8 cellular contexts compared by ENCODE assay signal in genomic region chr15:64651573-64652260, GRCh38.
DNase-seq lines count a peak whose midpoint lies in the region; ATAC-seq and TF ChIP-seq lines count a peak whose summit lies in the region.

No MANE protein-coding gene starts in this region.

- ATAC-seq in GM21526 (IDR thresholded peaks at IDR 0.05; ENCODE audit: low FRiP score, unreplicated experiment), result peak; percentile 53
- ATAC-seq in activated CD8-positive, alpha-beta memory T cell treated with anti-CD3 and anti-CD28 coated beads, Interleukin-2, amount 10 ng/mL, durations not matched to agents 7 days and 5 days, result peak; percentile 78
- ATAC-seq in left lobe of liver, result peak; percentile 97

- H3K27ac Mint-ChIP-seq in activated CD8-positive, alpha-beta memory T cell treated with anti-CD3 and anti-CD28 coated beads, Interleukin-2, amount 10 ng/mL, durations not matched to agents 7 days and 5 days, result peak overlapping the region; percentile 76

- peak overlapping the region; percentile 90 for H3K27ac ChIP-seq in KMS-11
- no peak overlapping the region for H3K27ac ChIP-seq in dorsolateral prefrontal cortex

- H3K36me3 Mint-ChIP-seq in activated CD8-positive, alpha-beta memory T cell treated with anti-CD3 and anti-CD28 coated beads, Interleukin-2, amount 10 ng/mL, durations not matched to agents 7 days and 5 days, result peaks cover 1% of the 10 kb centered on the region

- H3K4me1 Mint-ChIP-seq in activated CD8-positive, alpha-beta memory T cell treated with anti-CD3 and anti-CD28 coated beads, Interleukin-2, amount 10 ng/mL, durations not matched to agents 7 days and 5 days, result peaks cover 21% of the 10 kb centered on the region

- H3K79me2 ChIP-seq in KMS-11 (ENCODE audit: insufficient read depth, low read depth), result peaks cover 67% of the 10 kb centered on the region; the same call in 1 of the 2 replicates

- H3K4me1 ChIP-seq in KMS-11 (ENCODE audit: low read depth, poor library complexity, severe bottlenecking), result peaks cover 81% of the 10 kb centered on the region

- H4K20me1 ChIP-seq in KMS-11 (ENCODE audit: insufficient read depth), result no peaks in the 10 kb centered on the region

- H3K9ac ChIP-seq in KMS-11, result peak overlapping the region; percentile 36; the same call in 1 of the 2 replicates

- CTCF ChIA-PET in activated CD8-positive, alpha-beta memory T cell treated with anti-CD3 and anti-CD28 coated beads, Interleukin-2, amount 10 ng/mL, durations not matched to agents 7 days and 5 days (lab: Charles Lee), result interaction anchor here (0.7 to 6.2 kb wide), 10 partner anchors 16 to 437 kb away, joined by 3 to 34 read pairs (median 3); partner anchors contain the start of gene TRIP4

- peak overlapping the region; percentile 83 for H3K4me2 ChIP-seq in KMS-11

- no peaks in the 10 kb centered on the region for H3K27me3 ChIP-seq in KMS-11 (ENCODE audit: insufficient read depth, low read depth)
- H3K27me3 ChIP-seq in dorsolateral prefrontal cortex, result no peaks in the 10 kb centered on the region

- peak; percentile 31 for DNase-seq in DMS153 treated with DMSO at 0.1 percent for 48 hours (lab: John Stamatoyannopoulos, UW; ENCODE audit: unreplicated experiment)
- peak; percentile 48 for DNase-seq in activated CD8-positive, alpha-beta memory T cell treated with anti-CD3 and anti-CD28 coated beads, Interleukin-2, amount 10 ng/mL, durations not matched to agents 7 days and 5 days
- DNase-seq in left lobe of liver (ENCODE audit: low spot score), result peak; percentile 60
- no peak for DNase-seq in UCSD-AML1 (lab: John Stamatoyannopoulos, UW; ENCODE audit: unreplicated experiment)
- no peak for DNase-seq in dorsolateral prefrontal cortex
- DNase-seq in NCI-H1048 (lab: John Stamatoyannopoulos, UW), result no peak

- H2AFZ ChIP-seq in KMS-11 (ENCODE audit: low read depth), result no peak overlapping the region

- no peaks in the 10 kb centered on the region for H3K36me3 ChIP-seq in KMS-11 (ENCODE audit: insufficient read depth)

- intact Hi-C loops in dorsolateral prefrontal cortex (cut with DNase I), result loop anchor here in 1 of 2 donors (5.0 to 10.0 kb wide), 2 partner anchors 137 to 224 kb away; no protein-coding TSS in a partner anchor

- H3K4me3 ChIP-seq in KMS-11 (IDR thresholded peaks at IDR 0.05; ENCODE audit: insufficient read depth, low read depth, low read length), result no peak overlapping the region
- H3K4me3 ChIP-seq in dorsolateral prefrontal cortex, result no peak overlapping the region

- H3K4me3 Mint-ChIP-seq in activated CD8-positive, alpha-beta memory T cell treated with anti-CD3 and anti-CD28 coated beads, Interleukin-2, amount 10 ng/mL, durations not matched to agents 7 days and 5 days, result no peak overlapping the region

- no peaks in the 10 kb centered on the region for H3K27me3 Mint-ChIP-seq in activated CD8-positive, alpha-beta memory T cell treated with anti-CD3 and anti-CD28 coated beads, Interleukin-2, amount 10 ng/mL, durations not matched to agents 7 days and 5 days

- TF ChIP-seq CTCF in KMS-11 (conservative IDR thresholded peaks at IDR 0.05; ENCODE audit: low read depth, low read length) (no peak), dorsolateral prefrontal cortex (IDR thresholded peaks at IDR 0.05 in 54 of 56, conservative IDR thresholded peaks at IDR 0.05 in 2 of 56; ENCODE audit: low read depth in 1 of 56, partially characterized antibody in 56 of 56) (no peak)

- H3K9me3 Mint-ChIP-seq in activated CD8-positive, alpha-beta memory T cell treated with anti-CD3 and anti-CD28 coated beads, Interleukin-2, amount 10 ng/mL, durations not matched to agents 7 days and 5 days (ENCODE audit: low read depth), result no peaks in the 10 kb centered on the region

Comparison
In these comparisons a context has a peak if more than half of its experiments do, and no peak if none do; other contexts are left out.
1. DNase-seq: peak in DMS153 treated with DMSO at 0.1 percent for 48 hours (single experiment), activated CD8-positive, alpha-beta memory T cell treated with anti-CD3 and anti-CD28 coated beads, Interleukin-2, amount 10 ng/mL, durations not matched to agents 7 days and 5 days (single experiment) and left lobe of liver (single experiment); none in UCSD-AML1 (single experiment), dorsolateral prefrontal cortex (0 of 10) and NCI-H1048 (single experiment).
2. Peak in every context shown above with its lines, with median percentiles within 50 percentile points of each other: ATAC-seq.